ENCODE assay signal across 20 cellular contexts in genomic region chr4:13523105-13523477, GRCh38. TPM values are rescaled to one million over a fixed set of nuclear protein-coding genes. Genes with fewer than 3 reads are reported as not detected.
DNase-seq lines count a peak whose midpoint lies in the region; ATAC-seq, FAIRE-seq and TF ChIP-seq lines count a peak whose summit lies in the region.
"Had no signal": no experiment of that assay in that cellular context is flagged by ENCODE, and none has a peak within 500 bp of the region (broad histone marks: within the 10 kb centered on the region; RNA-seq: fewer than 3 reads in every experiment).

No MANE protein-coding gene starts in this region.

- H2AFZ ChIP-seq in H9 (ENCODE audit: low read length) (no peak overlapping the region), H1 (ENCODE audit: low read length) (peak overlapping the region; percentile 37), neural cell (ENCODE audit: low read depth, low read length) (no peak overlapping the region)

- no peak overlapping the region for H2BK5ac ChIP-seq in H9 (ENCODE audit: insufficient read length, low read length)
- no peak overlapping the region; the same call in 1 of the 2 replicates for H2BK5ac ChIP-seq in H1 (ENCODE audit: low read depth, low read length)

- peaks cover 0 to 25% (median 17%) of the 10 kb centered on the region in 8 donors for H3K9me3 Mint-ChIP-seq in CD4-positive, alpha-beta memory T cell
- peaks cover 10 to 15% of the 10 kb centered on the region in 2 experiments for H3K9me3 Mint-ChIP-seq in H9
- H3K9me3 Mint-ChIP-seq: activated T-helper 1 cell treated with anti-CD3 and anti-CD28 coated beads, Interleukin-12 subunit alpha, Interleukin-12 subunit beta, Interleukin-2, Interleukin-4 antibody, amounts not matched to agents 30 ng/mL and 10 ng/mL and 1 ng/mL, durations not matched to agents 14 hours and 24 hours and 36 hours had no signal

- intact Hi-C loops in CD4-positive, alpha-beta memory T cell (cut with micrococcal nuclease), result no loop called here

- H3K14ac ChIP-seq in H9 (ENCODE audit: insufficient read depth, low read length), result no peak overlapping the region
- H3K14ac ChIP-seq in H1 (ENCODE audit: insufficient read length), result no peak overlapping the region

- H3K4ac ChIP-seq in H9 (ENCODE audit: low read depth, low read length) (no peak overlapping the region), H1 (replicated peaks; ENCODE audit: insufficient read length, low read depth, low read length) (no peak overlapping the region)

- H3K27ac ChIP-seq in CD4-positive, alpha-beta memory T cell (ENCODE audit: low read depth, low read length), result no peak overlapping the region
- H3K27ac ChIP-seq in H9 (ENCODE audit: insufficient read length, low read depth, low read length) (no peak overlapping the region), H1 (ENCODE audit: low read depth, low read length) (no peak overlapping the region), neural cell (ENCODE audit: low read length) (no peak overlapping the region)
- H3K27ac ChIP-seq: Peyer's patch, thoracic aorta had no signal

- H4K20me1 ChIP-seq in H9 (ENCODE audit: control insufficient read depth, insufficient read depth, insufficient read length) (no peaks in the 10 kb centered on the region), H1 (replicated peaks in 1 of 2; ENCODE audit: control insufficient read depth in 1 of 2, insufficient read depth in 2 of 2, low read length in 2 of 2) (peaks cover 9% of the 10 kb centered on the region in 2 experiments), neural cell (ENCODE audit: insufficient read depth) (no peaks in the 10 kb centered on the region)

- POLR2A ChIA-PET in CD4-positive, alpha-beta memory T cell (lab: Charles Lee; ENCODE audit: partially characterized antibody), result no interaction called here
- POLR2A ChIA-PET in H1 (lab: Charles Lee; ENCODE audit: partially characterized antibody), result interaction anchor here (0.8 to 5.6 kb wide), 5 partner anchors 9 to 39 kb away, joined by 3 to 37 read pairs (median 9); partner anchors contain the start of gene NKX3-2

- H3K23ac ChIP-seq in H9 (ENCODE audit: insufficient read length, low read depth, low read length) (no peak overlapping the region), H1 (ENCODE audit: insufficient read length) (no peak overlapping the region)

- no peaks in the 10 kb centered on the region for H3K9me2 ChIP-seq in neural cell (ENCODE audit: insufficient read depth, low read length)

- peaks cover 39% of the 10 kb centered on the region for H3K27me3 ChIP-seq in CD4-positive, alpha-beta memory T cell (ENCODE audit: insufficient read depth, low read length)
- H3K27me3 ChIP-seq in H9 (ENCODE audit: insufficient read depth, low read length), result peaks cover 67% of the 10 kb centered on the region
- peaks cover 69 to 78% (median 73%) of the 10 kb centered on the region in 4 experiments for H3K27me3 ChIP-seq in H1 (replicated peaks in 1 of 4; ENCODE audit: control insufficient read depth in 3 of 4, extremely low read depth in 1 of 4, insufficient read depth in 3 of 4, low read length in 3 of 4)
- peaks cover 91% of the 10 kb centered on the region for H3K27me3 ChIP-seq in neural cell (ENCODE audit: insufficient read depth, low read depth, low read length)

- H2BK12ac ChIP-seq in H9 (ENCODE audit: insufficient read length, low read depth, low read length) (no peak overlapping the region), H1 (ENCODE audit: low read depth, low read length) (peak overlapping the region; percentile 88; the same call in 1 of the 2 replicates)

- H3K4me1 Mint-ChIP-seq in CD4-positive, alpha-beta memory T cell, result peaks cover 8 to 23% (median 14%) of the 10 kb centered on the region in 4 donors
- H3K4me1 Mint-ChIP-seq in H9, result peaks cover 21% of the 10 kb centered on the region in 2 experiments

- peak overlapping the region in 1 of 7 donors; percentile 47 for H3K27ac Mint-ChIP-seq in CD4-positive, alpha-beta memory T cell
- H3K27ac Mint-ChIP-seq in H9, result no peak overlapping the region
- H3K27ac Mint-ChIP-seq: activated T-helper 1 cell treated with anti-CD3 and anti-CD28 coated beads, Interleukin-12 subunit alpha, Interleukin-12 subunit beta, Interleukin-2, Interleukin-4 antibody, amounts not matched to agents 30 ng/mL and 10 ng/mL and 1 ng/mL, durations not matched to agents 14 hours and 24 hours and 36 hours had no signal

- H2BK120ac ChIP-seq in H9 (ENCODE audit: low read depth, low read length, poor library complexity, severe bottlenecking) (no peak overlapping the region), H1 (replicated peaks; ENCODE audit: low read depth, low read length) (no peak overlapping the region)

- H3K9ac ChIP-seq in H9 (ENCODE audit: extremely low read depth, insufficient read length, low read length) (no peak overlapping the region), H1 (replicated peaks in 1 of 4; ENCODE audit: extremely low read depth in 1 of 4, low read depth in 3 of 4, low read length in 3 of 4) (no peak overlapping the region), neural cell (ENCODE audit: low read length) (no peak overlapping the region)

- no peak for FAIRE-seq in H1 (lab: Jason Lieb, UNC)
- FAIRE-seq: endometrium had no signal

- H3K36me3 ChIP-seq in CD4-positive, alpha-beta memory T cell (ENCODE audit: insufficient read depth, low read length), result no peaks in the 10 kb centered on the region
- H3K36me3 ChIP-seq in H1 (ENCODE audit: control insufficient read depth in 2 of 4, insufficient read depth in 4 of 4, low read length in 3 of 4) (peaks cover 0 to 9% (median 2%) of the 10 kb centered on the region in 4 experiments; a peak in 2 of 8 replicates), neural cell (ENCODE audit: insufficient read depth, low read length) (no peaks in the 10 kb centered on the region)
- H3K36me3 ChIP-seq: Peyer's patch, thoracic aorta had no signal

- H2BK15ac ChIP-seq in H9 (ENCODE audit: low read depth, low read length) (no peak overlapping the region), H1 (ENCODE audit: low read length) (no peak overlapping the region)

- no peak overlapping the region for H3T11ph ChIP-seq in H9 (ENCODE audit: low read length)

- H3F3A ChIP-seq in neural cell (ENCODE audit: insufficient read depth, low read length, poor library complexity, severe bottlenecking), result peaks cover 5% of the 10 kb centered on the region

- H3K9me3 ChIP-seq in CD4-positive, alpha-beta memory T cell (ENCODE audit: control insufficient read depth in 1 of 2, low read length in 2 of 2), result no peaks in the 10 kb centered on the region
- H3K9me3 ChIP-seq in H9 (ENCODE audit: control insufficient read depth, low read depth, low read length), result peaks cover 8% of the 10 kb centered on the region
- H3K9me3 ChIP-seq in H1 (ENCODE audit: insufficient read depth in 2 of 2, low read depth in 1 of 2, low read length in 1 of 2), result peaks cover 8 to 14% of the 10 kb centered on the region in 2 experiments
- H3K9me3 ChIP-seq in neural cell (ENCODE audit: low read length), result peaks cover 17% of the 10 kb centered on the region

- no peak for TF ChIP-seq EP300 in H1 (IDR thresholded peaks at IDR 0.05; ENCODE audit: borderline replicate concordance in 1 of 2, low read depth in 2 of 2, low read length in 2 of 2)
- TF ChIP-seq EP300 in neural cell (conservative IDR thresholded peaks at IDR 0.05; ENCODE audit: poor library complexity, severe bottlenecking), result no peak

- H3K18ac ChIP-seq in H9 (ENCODE audit: insufficient read length, low read depth, low read length) (no peak overlapping the region), H1 (ENCODE audit: extremely low read depth, low read length) (peak overlapping the region; percentile 49; the same call in 1 of the 2 replicates)

- H3K4me3 ChIP-seq in CD4-positive, alpha-beta memory T cell (ENCODE audit: low read length in 2 of 2), result no peak overlapping the region
- H3K4me3 ChIP-seq in H1 (ENCODE audit: extremely low read depth in 1 of 4, insufficient read depth in 2 of 4, low read depth in 3 of 4, low read length in 4 of 4), result peak overlapping the region in 3 of 4 experiments; percentile 30 to 56 (median 44); a peak in 4 of 8 replicates
- H3K4me3 ChIP-seq in neural cell (ENCODE audit: low read length), result peak overlapping the region; percentile 32
- H3K4me3 ChIP-seq: Peyer's patch had no signal

- no CpG with 5 or more reads among the region's 17 CpGs for WGBS in H9 (ENCODE audit: extremely low coverage, insufficient read length, low lambda C conversion rate)
- WGBS in H1 (ENCODE audit: extremely low coverage in 1 of 2, insufficient coverage in 1 of 2, insufficient read length in 1 of 2, insufficient replicate concordance in 2 of 2, low coverage in 1 of 2, low lambda C conversion rate in 2 of 2, missing lambda C conversion rate in 1 of 2), 2 experiments, result 6% methylated on average over 17 of the region's 17 CpGs; no CpG with 5 or more reads in 1 of the 2 experiments

- CTCF ChIA-PET in CD4-positive, alpha-beta memory T cell (lab: Charles Lee; ENCODE audit: partially characterized antibody), result no interaction called here
- CTCF ChIA-PET in H1 (lab: Charles Lee; ENCODE audit: partially characterized antibody), result interaction anchor here (2.0 to 13.6 kb wide), 7 partner anchors 9 to 39 kb away, joined by 6 to 132 read pairs (median 9); partner anchors contain the start of genes NKX3-2 and RAB28

- H4K91ac ChIP-seq in H9 (ENCODE audit: insufficient read length, low read depth, low read length) (no peak overlapping the region), H1 (replicated peaks; ENCODE audit: insufficient read length, low read length) (no peak overlapping the region)

- peaks cover 15% of the 10 kb centered on the region for H3K4me1 ChIP-seq in CD4-positive, alpha-beta memory T cell (ENCODE audit: insufficient read depth, low read length)
- H3K4me1 ChIP-seq in H9 (ENCODE audit: insufficient read depth, low read length) (no peaks in the 10 kb centered on the region; the same call in 1 of the 2 replicates), H1 (replicated peaks in 1 of 4; ENCODE audit: control insufficient read depth in 3 of 4, insufficient read depth in 4 of 4, low read length in 3 of 4) (peaks cover 4 to 23% (median 18%) of the 10 kb centered on the region in 4 experiments)

- peaks cover 7% of the 10 kb centered on the region for H3K23me2 ChIP-seq in H9 (ENCODE audit: insufficient read length, low read depth, low read length, poor library complexity, severe bottlenecking)
- peaks cover 4% of the 10 kb centered on the region; the same call in 1 of the 2 replicates for H3K23me2 ChIP-seq in H1 (ENCODE audit: low read depth, low read length)

- H4K8ac ChIP-seq in H9 (replicated peaks; ENCODE audit: insufficient read length, low read depth, low read length), result no peak overlapping the region
- no peak overlapping the region for H4K8ac ChIP-seq in H1 (ENCODE audit: extremely low read depth, insufficient read depth, low read length)

- peak overlapping the region in 5 of 8 donors; percentile 6 to 43 (median 26) for H3K4me3 Mint-ChIP-seq in CD4-positive, alpha-beta memory T cell
- H3K4me3 Mint-ChIP-seq in H9, result peak overlapping the region in 1 of 2 experiments; percentile 66; a peak in 3 of 5 replicates
- H3K4me3 Mint-ChIP-seq: activated T-helper 1 cell treated with anti-CD3 and anti-CD28 coated beads, Interleukin-12 subunit alpha, Interleukin-12 subunit beta, Interleukin-2, Interleukin-4 antibody, amounts not matched to agents 30 ng/mL and 10 ng/mL and 1 ng/mL, durations not matched to agents 14 hours and 24 hours and 36 hours had no signal

- no peak for DNase-seq in CD4-positive, alpha-beta memory T cell
- DNase-seq in H9 (no peak), H1 (ENCODE audit: low read depth in 1 of 2, low spot score in 2 of 2) (no peak), NCI-H1417 treated with DMSO at 0.1 percent for 48 hours (lab: John Stamatoyannopoulos, UW) (no peak), D341Med (ENCODE audit: low spot score) (no peak)
- DNase-seq: activated CD4-positive, alpha-beta T cell treated with anti-CD3 and anti-CD28 coated beads, Interleukin-2, amount 50 U/mL, for 1 hour; aorta; DMS 273 treated with DMSO at 0.1 percent for 48 hours; hypothalamus; Karpas-422; NCI-H1105; NCI-H774; Peyer's patch; stimulated activated CD4-positive, alpha-beta T cell treated with anti-CD3 and anti-CD28 coated beads, Interleukin-4, amount 100 ng/mL, for 24 hours had no signal

- H2AK5ac ChIP-seq in H9 (ENCODE audit: insufficient read length, low read length), result no peak overlapping the region
- no peak overlapping the region for H2AK5ac ChIP-seq in H1 (ENCODE audit: low read depth, low read length)

- peaks cover 58 to 64% of the 10 kb centered on the region in 2 donors for H3K27me3 Mint-ChIP-seq in CD4-positive, alpha-beta memory T cell
- peaks cover 72% of the 10 kb centered on the region for H3K27me3 Mint-ChIP-seq in H9 (ENCODE audit: low read depth)

- H4K5ac ChIP-seq in H9 (ENCODE audit: insufficient read length, low read depth, low read length) (no peak overlapping the region), H1 (ENCODE audit: insufficient read length, low read depth, low read length) (no peak overlapping the region)

- no peaks in the 10 kb centered on the region for H3K79me1 ChIP-seq in H9 (ENCODE audit: insufficient read depth, low read depth, low read length, poor library complexity, severe bottlenecking)
- H3K79me1 ChIP-seq in H1 (ENCODE audit: low read depth, low read length), result no peaks in the 10 kb centered on the region

- TF ChIP-seq RAD21 in H1 (IDR thresholded peaks at IDR 0.05 in 1 of 2, conservative IDR thresholded peaks at IDR 0.05 in 1 of 2; ENCODE audit: low read depth in 2 of 2, low read length in 2 of 2), result no peak
- TF ChIP-seq RAD21 in neural cell (conservative IDR thresholded peaks at IDR 0.05), result no peak

- H3K79me2 ChIP-seq in H9 (ENCODE audit: insufficient read depth, low read length), result no peaks in the 10 kb centered on the region
- no peaks in the 10 kb centered on the region for H3K79me2 ChIP-seq in H1 (ENCODE audit: control insufficient read depth in 1 of 2, insufficient read depth in 2 of 2, low read length in 2 of 2)
- H3K79me2 ChIP-seq in neural cell (replicated peaks; ENCODE audit: insufficient read depth, low read length), result no peaks in the 10 kb centered on the region

- H2BK20ac ChIP-seq in H9 (ENCODE audit: low read depth, low read length, poor library complexity, severe bottlenecking) (no peak overlapping the region), H1 (ENCODE audit: low read length) (no peak overlapping the region)

- TF ChIP-seq POLR2A in H1 (IDR thresholded peaks at IDR 0.05; ENCODE audit: control extremely low read depth in 1 of 2, low read depth in 2 of 2, low read length in 2 of 2), result no peak

- no peak for ATAC-seq in GM21447 (IDR thresholded peaks at IDR 0.05; ENCODE audit: unreplicated experiment)
- ATAC-seq: left lobe of liver had no signal

- peak overlapping the region; percentile 79 for H3K4me2 ChIP-seq in H9 (ENCODE audit: insufficient read depth, insufficient read length, low read length)
- peak overlapping the region; percentile 69 to 76 for H3K4me2 ChIP-seq in H1 (ENCODE audit: insufficient read depth in 1 of 2, low read depth in 2 of 2, low read length in 2 of 2)
- H3K4me2 ChIP-seq in neural cell (ENCODE audit: low read length), result no peak overlapping the region

- TF ChIP-seq CTCF in H9 (conservative IDR thresholded peaks at IDR 0.05) (no peak), H1 (IDR thresholded peaks at IDR 0.05; ENCODE audit: control extremely low read depth in 1 of 3, insufficient read depth in 1 of 3, low read depth in 1 of 3, low read length in 3 of 3) (no peak), neural cell (IDR thresholded peaks at IDR 0.05; ENCODE audit: poor library complexity, severe bottlenecking) (no peak)

- H3K56ac ChIP-seq in H9 (ENCODE audit: insufficient read length, low read depth, low read length) (no peak overlapping the region), H1 (replicated peaks; ENCODE audit: insufficient read length, low read depth, low read length) (no peak overlapping the region)

- H3K36me3 Mint-ChIP-seq in CD4-positive, alpha-beta memory T cell, result no peaks in the 10 kb centered on the region
- H3K36me3 Mint-ChIP-seq in H9 (ENCODE audit: insufficient read depth in 1 of 3, low read depth in 3 of 3), result peaks cover 11 to 13% (median 12%) of the 10 kb centered on the region in 3 experiments

RNA-seq across cellular contexts. Expression of gene NKX3-2, which starts 21.2 kb away (rescaled TPM):
- total RNA-seq in CD4-positive, alpha-beta memory T cell, result not detected
- polyA plus RNA-seq in CD4-positive, alpha-beta memory T cell, result not detected
- 1.9 and 2.3 TPM in 2 replicates for total RNA-seq in H9 (2021)
- total RNA-seq in H1 (2021; fragmentation: NEBNext Ultra II Directional; extraction: Animal tissue kit (Norgen Biotek cat#: 25700)), result 0.11 and 0.13 TPM in 2 replicates
- polyA plus RNA-seq in H1 (2011; rRNA removed), result 0.03 TPM in 1 of 2 replicates, not detected in the other
- polyA plus RNA-seq in H1 (2011; cell fraction: cytosol; rRNA removed), result 0.03 TPM
- polyA plus RNA-seq in H1 (2011; cell fraction: nucleus; rRNA removed), result 0.06 TPM
- 0.07 TPM in 1 of 4 replicates, not detected in the others for polyA plus RNA-seq in H1 (2012, experiment 1 of 2)
- not detected for polyA plus RNA-seq in H1 (2012, experiment 2 of 2)
- 0.06 TPM for polyA plus RNA-seq in H1 (2013, experiment 1 of 2)
- polyA plus RNA-seq in H1 (2013, experiment 2 of 2), result 0.06 TPM
- polyA minus RNA-seq in H1 (2011; rRNA and poly(A)+ RNA removed), result not detected in 2 replicates
- not detected for polyA minus RNA-seq in H1 (2011; cell fraction: cytosol; rRNA and poly(A)+ RNA removed)
- not detected for polyA minus RNA-seq in H1 (2011; cell fraction: nucleus; rRNA and poly(A)+ RNA removed)
- not detected in 2 replicates for polyA plus RNA-seq in neural cell
- polyA minus RNA-seq in neural cell, result not detected in 2 replicates
- total RNA-seq: activated T-helper 1 cell treated with anti-CD3 and anti-CD28 coated beads, Interleukin-12 subunit alpha, Interleukin-12 subunit beta, Interleukin-2, Interleukin-4 antibody, amounts not matched to agents 30 ng/mL and 10 ng/mL and 1 ng/mL, durations not matched to agents 14 hours and 24 hours and 36 hours; left lobe of liver had no signal
- polyA plus RNA-seq: aorta had no signal

RNA-seq across cellular contexts. Expression of gene RAB28, which starts 39.0 kb away (rescaled TPM):
- 10 to 100 TPM; 13.3 to 14.0 TPM for total RNA-seq in CD4-positive, alpha-beta memory T cell
- 10 to 100 TPM; 17.8 to 20.6 TPM for polyA plus RNA-seq in CD4-positive, alpha-beta memory T cell
- 17.7 and 19.8 TPM in 2 replicates for total RNA-seq in H9 (2021)
- total RNA-seq in H1 (2021; fragmentation: NEBNext Ultra II Directional; extraction: Animal tissue kit (Norgen Biotek cat#: 25700)), result 18.7 and 20.8 TPM in 2 replicates
- polyA plus RNA-seq in H1 (2011; rRNA removed), result 10.5 and 16.0 TPM in 2 replicates
- polyA plus RNA-seq in H1 (2011; cell fraction: cytosol; rRNA removed), result 18.4 TPM
- 8.2 TPM for polyA plus RNA-seq in H1 (2011; cell fraction: nucleus; rRNA removed)
- 11.5 to 18.1 TPM (median 12.6 TPM) in 4 replicates for polyA plus RNA-seq in H1 (2012, experiment 1 of 2)
- 3.0 TPM for polyA plus RNA-seq in H1 (2012, experiment 2 of 2)
- polyA plus RNA-seq in H1 (2013, experiment 1 of 2), result 13.7 TPM
- 13.7 TPM for polyA plus RNA-seq in H1 (2013, experiment 2 of 2)
- polyA minus RNA-seq in H1 (2011; rRNA and poly(A)+ RNA removed), result 8.5 and 10.3 TPM in 2 replicates
- polyA minus RNA-seq in H1 (2011; cell fraction: cytosol; rRNA and poly(A)+ RNA removed), result 7.0 TPM
- 23.5 TPM for polyA minus RNA-seq in H1 (2011; cell fraction: nucleus; rRNA and poly(A)+ RNA removed)
- polyA plus RNA-seq in neural cell, result 60.5 and 60.7 TPM in 2 replicates
- 42.4 and 44.7 TPM in 2 replicates for polyA minus RNA-seq in neural cell

Comparison
In these comparisons a context has a peak if more than half of its experiments do, and no peak if none do; other contexts are left out.
1. H3K4me3 ChIP-seq: peak in H1 (3 of 4) and neural cell (single experiment); none in CD4-positive, alpha-beta memory T cell (0 of 2).